11 cellular contexts compared by ENCODE assay signal in genomic region chr11:113720478-113720877, GRCh38. TPM values are rescaled to one million over a fixed set of nuclear protein-coding genes. Genes with fewer than 3 reads are reported as not detected.
"Had no signal": no experiment of that assay in that cellular context is flagged by ENCODE, and none has a peak within 500 bp of the region (broad histone marks: within the 10 kb centered on the region; RNA-seq: fewer than 3 reads in every experiment).

No MANE protein-coding gene starts in this region.

RNA-seq across cellular contexts. Expression of gene CLDN25, which starts 59.1 kb away (rescaled TPM):
- total RNA-seq: OCI-LY7, PC-3, PC-9, Peyer's patch, Right ventricle myocardium inferior, Right ventricle myocardium superior, RPMI7951, SJCRH30, SJSA1, SK-MEL-5 had no signal
- polyA plus RNA-seq: SK-N-SH had no signal
